ENCODE assay signal across 20 cellular contexts in genomic region chr4:2103843-2104547, GRCh38. TPM values are rescaled to one million over a fixed set of nuclear protein-coding genes. Genes with fewer than 3 reads are reported as not detected.
DNase-seq lines count a peak whose midpoint lies in the region; ATAC-seq, FAIRE-seq and TF ChIP-seq lines count a peak whose summit lies in the region.
"Had no signal": no experiment of that assay in that cellular context is flagged by ENCODE, and none has a peak within 500 bp of the region (broad histone marks: within the 10 kb centered on the region; RNA-seq: fewer than 3 reads in every experiment).

No MANE protein-coding gene starts in this region.

- H3K4me1 ChIP-seq in astrocyte (ENCODE audit: insufficient read depth, low read length): peaks cover 13% of the 10 kb centered on the region
- no peaks in the 10 kb centered on the region for H3K4me1 ChIP-seq in naive thymus-derived CD4-positive, alpha-beta T cell (ENCODE audit: control insufficient read depth in 2 of 2, insufficient read depth in 2 of 2, low read length in 2 of 2)
- no peaks in the 10 kb centered on the region for H3K4me1 ChIP-seq in SK-N-SH (ENCODE audit: control insufficient read depth in 1 of 2, insufficient read depth in 2 of 2, low read depth in 1 of 2, low read length in 1 of 2)

- H3K27me3 ChIP-seq in astrocyte (ENCODE audit: insufficient read depth, low read length): no peaks in the 10 kb centered on the region
- H3K27me3 ChIP-seq in naive thymus-derived CD4-positive, alpha-beta T cell (ENCODE audit: control insufficient read depth in 2 of 2, insufficient read depth in 2 of 2, low read length in 2 of 2): no peaks in the 10 kb centered on the region
- H3K27me3 ChIP-seq in SK-N-SH (ENCODE audit: insufficient read depth): 0 out of 2 replicates have a peak, but pooled peaks cover 5% of the 10 kb centered on the region

- H3K4me2 ChIP-seq in astrocyte (ENCODE audit: low read length) (no peak overlapping the region), SK-N-SH (no peak overlapping the region)
- H3K4me2 ChIP-seq: PC-9 had no signal

- ATAC-seq in GM21360 (IDR thresholded peaks at IDR 0.05; ENCODE audit: unreplicated experiment): peak; percentile 52
- no peak for ATAC-seq in naive thymus-derived CD4-positive, alpha-beta T cell
- no peak for ATAC-seq in activated T-helper 17 cell treated with anti-CD3 and anti-CD28 coated beads, Interleukin-2, amount 50 U/mL, for 72 hours (replicated peaks)
- ATAC-seq: SK-N-SH treated with all-trans-retinoic acid at 6 μM for 48 hours had no signal

- no peak for TF ChIP-seq RAD21 in SK-N-SH (IDR thresholded peaks at IDR 0.05; ENCODE audit: low read length)

- H3K4me3 Mint-ChIP-seq in astrocyte (ENCODE audit: unreplicated experiment): no peak overlapping the region
- no peak overlapping the region for H3K4me3 Mint-ChIP-seq in naive thymus-derived CD4-positive, alpha-beta T cell
- no peak overlapping the region for H3K4me3 Mint-ChIP-seq in activated T-helper 17 cell treated with anti-CD3 and anti-CD28 coated beads, Interleukin-2, amount 50 U/mL, for 72 hours
- H3K4me3 Mint-ChIP-seq: B cell; CD4-positive, alpha-beta memory T cell had no signal

- H3K9me3 ChIP-seq in astrocyte (ENCODE audit: insufficient read depth, low read depth, low read length): no peaks in the 10 kb centered on the region
- H3K9me3 ChIP-seq in naive thymus-derived CD4-positive, alpha-beta T cell (ENCODE audit: control insufficient read depth in 2 of 3, low read length in 3 of 3): peaks cover 0 to 18% (median 3%) of the 10 kb centered on the region in 3 experiments
- H3K9me3 ChIP-seq in SK-N-SH: no peaks in the 10 kb centered on the region

- peaks cover 4% of the 10 kb centered on the region for H3K27me3 Mint-ChIP-seq in astrocyte (ENCODE audit: low read depth, unreplicated experiment)
- peaks cover 0 to 31% (median 11%) of the 10 kb centered on the region in 5 donors for H3K27me3 Mint-ChIP-seq in naive thymus-derived CD4-positive, alpha-beta T cell
- H3K27me3 Mint-ChIP-seq in activated T-helper 17 cell treated with anti-CD3 and anti-CD28 coated beads, Interleukin-2, amount 50 U/mL, for 72 hours: peaks cover 6% of the 10 kb centered on the region

- CTCF ChIA-PET in naive thymus-derived CD4-positive, alpha-beta T cell (lab: Charles Lee): no interaction called here
- CTCF ChIA-PET in SK-N-SH (lab: Yijun Ruan, JAX): no interaction called here

- intact Hi-C loops in naive thymus-derived CD4-positive, alpha-beta T cell (cut with micrococcal nuclease): no loop called here

- H3K79me2 ChIP-seq in astrocyte (ENCODE audit: insufficient read depth, low read length): no peaks in the 10 kb centered on the region
- H3K79me2 ChIP-seq in SK-N-SH (ENCODE audit: insufficient read depth): no peaks in the 10 kb centered on the region

- H3K27ac Mint-ChIP-seq in astrocyte (ENCODE audit: unreplicated experiment): no peak overlapping the region
- H3K27ac Mint-ChIP-seq in naive thymus-derived CD4-positive, alpha-beta T cell: no peak overlapping the region
- H3K27ac Mint-ChIP-seq in activated T-helper 17 cell treated with anti-CD3 and anti-CD28 coated beads, Interleukin-2, amount 50 U/mL, for 72 hours: no peak overlapping the region
- H3K27ac Mint-ChIP-seq: B cell; CD4-positive, alpha-beta memory T cell had no signal

- no peaks in the 10 kb centered on the region for H3F3A ChIP-seq in SK-N-SH (replicated peaks; ENCODE audit: insufficient read depth)

- no peak for TF ChIP-seq EP300 in SK-N-SH (IDR thresholded peaks at IDR 0.05; ENCODE audit: borderline replicate concordance in 1 of 2, low read depth in 1 of 2, low read length in 1 of 2)

- no peak overlapping the region for H3K9ac ChIP-seq in astrocyte (ENCODE audit: low read length)
- no peak overlapping the region for H3K9ac ChIP-seq in SK-N-SH

- H2AFZ ChIP-seq in astrocyte (ENCODE audit: low read depth, low read length) (no peak overlapping the region), SK-N-SH (ENCODE audit: low read depth) (no peak overlapping the region)
- H2AFZ ChIP-seq: PC-9 had no signal

- H3K4me3 ChIP-seq in GM12865 (ENCODE audit: low read depth, low read length) (no peak overlapping the region), astrocyte (ENCODE audit: insufficient read depth, low read depth, low read length) (no peak overlapping the region), SK-N-SH (ENCODE audit: low read depth in 2 of 2, low read length in 1 of 2) (no peak overlapping the region)
- H3K4me3 ChIP-seq in naive thymus-derived CD4-positive, alpha-beta T cell (ENCODE audit: low read length): no peak overlapping the region
- H3K4me3 ChIP-seq: PC-9 had no signal

- peak; percentile 13 for FAIRE-seq in astrocyte (lab: Jason Lieb, UNC)
- FAIRE-seq: D721Med had no signal

- H3K4me1 Mint-ChIP-seq in astrocyte (ENCODE audit: low read depth, unreplicated experiment): peaks cover 6% of the 10 kb centered on the region
- H3K4me1 Mint-ChIP-seq in naive thymus-derived CD4-positive, alpha-beta T cell: peaks cover 0 to 6% (median 0%) of the 10 kb centered on the region in 7 donors
- no peaks in the 10 kb centered on the region for H3K4me1 Mint-ChIP-seq in activated T-helper 17 cell treated with anti-CD3 and anti-CD28 coated beads, Interleukin-2, amount 50 U/mL, for 72 hours
- H3K4me1 Mint-ChIP-seq: CD4-positive, alpha-beta memory T cell had no signal

- H3K27ac ChIP-seq in astrocyte (ENCODE audit: low read depth, low read length) (no peak overlapping the region), SK-N-SH (ENCODE audit: low read depth in 2 of 2, low read length in 1 of 2) (no peak overlapping the region)
- H3K27ac ChIP-seq in naive thymus-derived CD4-positive, alpha-beta T cell (ENCODE audit: low read depth, low read length): no peak overlapping the region
- H3K27ac ChIP-seq: PC-9 had no signal

- no peaks in the 10 kb centered on the region for H4K20me1 ChIP-seq in astrocyte (ENCODE audit: insufficient read depth, low read length)
- H4K20me1 ChIP-seq in SK-N-SH (ENCODE audit: insufficient read depth): no peaks in the 10 kb centered on the region

- H3K36me3 Mint-ChIP-seq in astrocyte (ENCODE audit: low read depth, unreplicated experiment): peaks cover 10% of the 10 kb centered on the region
- peaks cover 3 to 27% (median 6%) of the 10 kb centered on the region in 5 donors for H3K36me3 Mint-ChIP-seq in naive thymus-derived CD4-positive, alpha-beta T cell
- no peaks in the 10 kb centered on the region for H3K36me3 Mint-ChIP-seq in activated T-helper 17 cell treated with anti-CD3 and anti-CD28 coated beads, Interleukin-2, amount 50 U/mL, for 72 hours (ENCODE audit: low read depth)

- peak; percentile 18 for DNase-seq in GM12865 (ENCODE audit: low read depth)
- peak; percentile 53 for DNase-seq in NAMALWA (ENCODE audit: low spot score)
- no peak for DNase-seq in astrocyte (ENCODE audit: low read depth)
- DNase-seq in naive thymus-derived CD4-positive, alpha-beta T cell: no peak
- no peak for DNase-seq in SK-N-SH
- DNase-seq: ACHN; CD4-positive, alpha-beta memory T cell; DMS79 treated with DMSO at 0.1 percent for 48 hours; GDM1; HCEC 1CT; NCI-H1417; NCI-H2029; NCI-H2171 treated with DMSO at 0.1 percent for 48 hours; NCI-H510A treated with DMSO at 0.1 percent for 48 hours; PC-9 had no signal

- no peaks in the 10 kb centered on the region for H3K36me3 ChIP-seq in astrocyte (ENCODE audit: insufficient read depth, low read length)
- no peaks in the 10 kb centered on the region for H3K36me3 ChIP-seq in naive thymus-derived CD4-positive, alpha-beta T cell (ENCODE audit: control insufficient read depth in 2 of 3, insufficient read depth in 3 of 3, low read length in 3 of 3)
- no peaks in the 10 kb centered on the region for H3K36me3 ChIP-seq in SK-N-SH (replicated peaks in 1 of 2; ENCODE audit: control insufficient read depth in 1 of 2, insufficient read depth in 2 of 2, low read length in 1 of 2)

- no peaks in the 10 kb centered on the region for H3K9me2 ChIP-seq in SK-N-SH

- TF ChIP-seq CTCF in GM12865 (IDR thresholded peaks at IDR 0.05; ENCODE audit: insufficient read depth, low read depth, low read length, missing control alignments) (no peak), astrocyte (IDR thresholded peaks at IDR 0.05; ENCODE audit: insufficient read depth, low read depth, low read length) (no peak), SK-N-SH (IDR thresholded peaks at IDR 0.05) (no peak)

- H3K9me3 Mint-ChIP-seq in astrocyte (ENCODE audit: unreplicated experiment): peaks cover 16% of the 10 kb centered on the region
- H3K9me3 Mint-ChIP-seq in naive thymus-derived CD4-positive, alpha-beta T cell: peaks cover 10 to 33% (median 19%) of the 10 kb centered on the region in 11 donors
- peaks cover 9% of the 10 kb centered on the region for H3K9me3 Mint-ChIP-seq in activated T-helper 17 cell treated with anti-CD3 and anti-CD28 coated beads, Interleukin-2, amount 50 U/mL, for 72 hours

- POLR2A ChIA-PET in naive thymus-derived CD4-positive, alpha-beta T cell (lab: Charles Lee): no interaction called here
- POLR2A ChIA-PET in SK-N-SH (lab: Yijun Ruan, JAX): no interaction called here

- WGBS in SK-N-SH (ENCODE audit: low lambda C conversion rate): 15% methylated on average over 2 of the region's 2 CpGs

TF ChIP-seq in SK-N-SH, 30 proteins besides CTCF, POLR2A, EP300 and RAD21 (continues in another document):
- no peak for TF ChIP-seq JUND (IDR thresholded peaks at IDR 0.05)
- TF ChIP-seq MXI1 (IDR thresholded peaks at IDR 0.05; ENCODE audit: low read depth, low read length): no peak
- no peak for TF ChIP-seq RCOR1 (IDR thresholded peaks at IDR 0.05; ENCODE audit: low read length)
- TF ChIP-seq CHD2 (IDR thresholded peaks at IDR 0.05; ENCODE audit: low read length, partially characterized antibody): no peak
- TF ChIP-seq POLR2AphosphoS5 (IDR thresholded peaks at IDR 0.05; ENCODE audit: low read depth, low read length): no peak
- no peak for TF ChIP-seq MAX (IDR thresholded peaks at IDR 0.05; ENCODE audit: low read depth)
- TF ChIP-seq NRF1 (IDR thresholded peaks at IDR 0.05; ENCODE audit: low read depth, low read length): no peak
- TF ChIP-seq TEAD4 (IDR thresholded peaks at IDR 0.05; ENCODE audit: borderline replicate concordance, insufficient read depth): no peak
- no peak for TF ChIP-seq NFIC (IDR thresholded peaks at IDR 0.05; ENCODE audit: borderline replicate concordance)
- TF ChIP-seq EZH2phosphoT487 (IDR thresholded peaks at IDR 0.05; ENCODE audit: borderline replicate concordance, low read depth): no peak

RNA-seq across cellular contexts. Expression of gene NAT8L, which starts 44.9 kb away (rescaled TPM):
- 1.2 and 1.6 TPM in 2 replicates for total RNA-seq in astrocyte
- 1 to 10 TPM in 1 of 5 experiments, under 1 TPM in 2, not detected in 2; 0.11 to 7.2 (median 0.24) TPM for total RNA-seq in naive thymus-derived CD4-positive, alpha-beta T cell
- polyA plus RNA-seq in naive thymus-derived CD4-positive, alpha-beta T cell: not detected
- 0.43 and 0.86 TPM in 2 replicates for polyA plus RNA-seq in SK-N-SH (2012; rRNA removed)
- 0.41 and 0.88 TPM in 2 replicates for polyA plus RNA-seq in SK-N-SH (2012; cell fraction: cytosol; rRNA removed)
- 1.7 and 2.8 TPM in 2 replicates for polyA plus RNA-seq in SK-N-SH (2012; cell fraction: nucleus; rRNA removed)
- total RNA-seq in activated T-helper 17 cell treated with anti-CD3 and anti-CD28 coated beads, Interleukin-2, amount 50 U/mL, for 72 hours: under 1 TPM in 1 of 2 donors, not detected in 1; 0.22 TPM
- total RNA-seq: CD4-positive, alpha-beta memory T cell had no signal
- polyA plus RNA-seq: CD4-positive, alpha-beta memory T cell had no signal

Comparison
In these comparisons a context has a peak if more than half of its experiments do, and no peak if none do; other contexts are left out.
1. DNase-seq: peak in GM12865 (single experiment) and NAMALWA (single experiment); none in astrocyte (single experiment), naive thymus-derived CD4-positive, alpha-beta T cell (0 of 9) and SK-N-SH (single experiment).